ENCODE assay signal across 1 cellular context in genomic region chr12:120394483-120395367, GRCh38.
TF ChIP-seq lines count a peak whose summit lies in the region.

No MANE protein-coding gene starts in this region.

TF ChIP-seq in WTC11, 78 proteins besides CTCF, POLR2A, EP300 and RAD21 (continued from another document and continues in another):
- TF ChIP-seq, protein P1, sequence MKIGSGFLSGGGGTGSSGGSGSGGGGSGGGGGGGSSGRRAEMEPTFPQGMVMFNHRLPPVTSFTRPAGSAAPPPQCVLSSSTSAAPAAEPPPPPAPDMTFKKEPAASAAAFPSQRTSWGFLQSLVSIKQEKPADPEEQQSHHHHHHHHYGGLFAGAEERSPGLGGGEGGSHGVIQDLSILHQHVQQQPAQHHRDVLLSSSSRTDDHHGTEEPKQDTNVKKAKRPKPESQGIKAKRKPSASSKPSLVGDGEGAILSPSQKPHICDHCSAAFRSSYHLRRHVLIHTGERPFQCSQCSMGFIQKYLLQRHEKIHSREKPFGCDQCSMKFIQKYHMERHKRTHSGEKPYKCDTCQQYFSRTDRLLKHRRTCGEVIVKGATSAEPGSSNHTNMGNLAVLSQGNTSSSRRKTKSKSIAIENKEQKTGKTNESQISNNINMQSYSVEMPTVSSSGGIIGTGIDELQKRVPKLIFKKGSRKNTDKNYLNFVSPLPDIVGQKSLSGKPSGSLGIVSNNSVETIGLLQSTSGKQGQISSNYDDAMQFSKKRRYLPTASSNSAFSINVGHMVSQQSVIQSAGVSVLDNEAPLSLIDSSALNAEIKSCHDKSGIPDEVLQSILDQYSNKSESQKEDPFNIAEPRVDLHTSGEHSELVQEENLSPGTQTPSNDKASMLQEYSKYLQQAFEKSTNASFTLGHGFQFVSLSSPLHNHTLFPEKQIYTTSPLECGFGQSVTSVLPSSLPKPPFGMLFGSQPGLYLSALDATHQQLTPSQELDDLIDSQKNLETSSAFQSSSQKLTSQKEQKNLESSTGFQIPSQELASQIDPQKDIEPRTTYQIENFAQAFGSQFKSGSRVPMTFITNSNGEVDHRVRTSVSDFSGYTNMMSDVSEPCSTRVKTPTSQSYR (CRISPR knock-in tag; IDR thresholded peaks at IDR 0.05) = 0 out of 2 replicates have a peak, but pooled peaks have one; percentile 49
- TF ChIP-seq ETV6 (CRISPR knock-in tag; IDR thresholded peaks at IDR 0.05) (peak; percentile 97), FOXJ3 (CRISPR knock-in tag; IDR thresholded peaks at IDR 0.05; ENCODE audit: borderline replicate concordance) (no peak), ZNF263 (CRISPR knock-in tag; IDR thresholded peaks at IDR 0.05; ENCODE audit: low read depth) (no peak), ZNF396 (CRISPR knock-in tag; IDR thresholded peaks at IDR 0.05; ENCODE audit: borderline replicate concordance) (no peak), CREM (CRISPR knock-in tag; IDR thresholded peaks at IDR 0.05) (0 out of 2 replicates have a peak, but pooled peaks have one; percentile 27), ZBTB21 (CRISPR knock-in tag; IDR thresholded peaks at IDR 0.05; ENCODE audit: borderline replicate concordance) (0 out of 2 replicates have a peak, but pooled peaks have one; percentile 74), IRF2 (CRISPR knock-in tag; IDR thresholded peaks at IDR 0.05; ENCODE audit: borderline replicate concordance, low read depth) (no peak), MYBL2 (CRISPR knock-in tag; IDR thresholded peaks at IDR 0.05) (no peak), PRDM15 (CRISPR knock-in tag; IDR thresholded peaks at IDR 0.05) (peak; percentile 44), USF2 (CRISPR knock-in tag; IDR thresholded peaks at IDR 0.05) (peak; percentile 53), ZNF317 (CRISPR knock-in tag; IDR thresholded peaks at IDR 0.05; ENCODE audit: borderline replicate concordance, low read depth) (no peak), FOXK1 (CRISPR knock-in tag; IDR thresholded peaks at IDR 0.05) (no peak; the same call in 1 of the 2 replicates), ZNF219 (CRISPR knock-in tag; IDR thresholded peaks at IDR 0.05; ENCODE audit: borderline replicate concordance) (no peak), SMAD3 (CRISPR knock-in tag; IDR thresholded peaks at IDR 0.05; ENCODE audit: borderline replicate concordance) (peak; percentile 37; the same call in 1 of the 2 replicates), AFF4 (CRISPR knock-in tag; IDR thresholded peaks at IDR 0.05; ENCODE audit: borderline replicate concordance) (no peak), KAT7 (CRISPR knock-in tag; IDR thresholded peaks at IDR 0.05; ENCODE audit: borderline replicate concordance) (no peak), SP1 (CRISPR knock-in tag; conservative IDR thresholded peaks at IDR 0.05) (peak; percentile 12; the same call in 1 of the 2 replicates), HMGA2 (CRISPR knock-in tag; IDR thresholded peaks at IDR 0.05) (no peak), GRHL2 (CRISPR knock-in tag; IDR thresholded peaks at IDR 0.05; ENCODE audit: insufficient replicate concordance, severe bottlenecking) (no peak)
- TF ChIP-seq, protein P2, sequence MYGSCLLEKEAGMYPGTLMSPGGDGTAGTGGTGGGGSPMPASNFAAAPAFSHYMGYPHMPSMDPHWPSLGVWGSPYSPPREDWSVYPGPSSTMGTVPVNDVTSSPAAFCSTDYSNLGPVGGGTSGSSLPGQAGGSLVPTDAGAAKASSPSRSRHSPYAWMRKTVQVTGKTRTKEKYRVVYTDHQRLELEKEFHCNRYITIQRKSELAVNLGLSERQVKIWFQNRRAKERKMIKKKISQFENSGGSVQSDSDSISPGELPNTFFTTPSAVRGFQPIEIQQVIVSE (CRISPR knock-in tag; IDR thresholded peaks at IDR 0.05; ENCODE audit: borderline replicate concordance) = no peak
- TF ChIP-seq, protein P3, sequence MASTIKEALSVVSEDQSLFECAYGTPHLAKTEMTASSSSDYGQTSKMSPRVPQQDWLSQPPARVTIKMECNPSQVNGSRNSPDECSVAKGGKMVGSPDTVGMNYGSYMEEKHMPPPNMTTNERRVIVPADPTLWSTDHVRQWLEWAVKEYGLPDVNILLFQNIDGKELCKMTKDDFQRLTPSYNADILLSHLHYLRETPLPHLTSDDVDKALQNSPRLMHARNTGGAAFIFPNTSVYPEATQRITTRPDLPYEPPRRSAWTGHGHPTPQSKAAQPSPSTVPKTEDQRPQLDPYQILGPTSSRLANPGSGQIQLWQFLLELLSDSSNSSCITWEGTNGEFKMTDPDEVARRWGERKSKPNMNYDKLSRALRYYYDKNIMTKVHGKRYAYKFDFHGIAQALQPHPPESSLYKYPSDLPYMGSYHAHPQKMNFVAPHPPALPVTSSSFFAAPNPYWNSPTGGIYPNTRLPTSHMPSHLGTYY (CRISPR knock-in tag; IDR thresholded peaks at IDR 0.05) = no peak
- TF ChIP-seq, protein P4, sequence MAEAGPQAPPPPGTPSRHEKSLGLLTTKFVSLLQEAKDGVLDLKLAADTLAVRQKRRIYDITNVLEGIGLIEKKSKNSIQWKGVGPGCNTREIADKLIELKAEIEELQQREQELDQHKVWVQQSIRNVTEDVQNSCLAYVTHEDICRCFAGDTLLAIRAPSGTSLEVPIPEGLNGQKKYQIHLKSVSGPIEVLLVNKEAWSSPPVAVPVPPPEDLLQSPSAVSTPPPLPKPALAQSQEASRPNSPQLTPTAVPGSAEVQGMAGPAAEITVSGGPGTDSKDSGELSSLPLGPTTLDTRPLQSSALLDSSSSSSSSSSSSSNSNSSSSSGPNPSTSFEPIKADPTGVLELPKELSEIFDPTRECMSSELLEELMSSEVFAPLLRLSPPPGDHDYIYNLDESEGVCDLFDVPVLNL (CRISPR knock-in tag; IDR thresholded peaks at IDR 0.05; ENCODE audit: borderline replicate concordance, low read depth) = no peak
- TF ChIP-seq, protein P5, sequence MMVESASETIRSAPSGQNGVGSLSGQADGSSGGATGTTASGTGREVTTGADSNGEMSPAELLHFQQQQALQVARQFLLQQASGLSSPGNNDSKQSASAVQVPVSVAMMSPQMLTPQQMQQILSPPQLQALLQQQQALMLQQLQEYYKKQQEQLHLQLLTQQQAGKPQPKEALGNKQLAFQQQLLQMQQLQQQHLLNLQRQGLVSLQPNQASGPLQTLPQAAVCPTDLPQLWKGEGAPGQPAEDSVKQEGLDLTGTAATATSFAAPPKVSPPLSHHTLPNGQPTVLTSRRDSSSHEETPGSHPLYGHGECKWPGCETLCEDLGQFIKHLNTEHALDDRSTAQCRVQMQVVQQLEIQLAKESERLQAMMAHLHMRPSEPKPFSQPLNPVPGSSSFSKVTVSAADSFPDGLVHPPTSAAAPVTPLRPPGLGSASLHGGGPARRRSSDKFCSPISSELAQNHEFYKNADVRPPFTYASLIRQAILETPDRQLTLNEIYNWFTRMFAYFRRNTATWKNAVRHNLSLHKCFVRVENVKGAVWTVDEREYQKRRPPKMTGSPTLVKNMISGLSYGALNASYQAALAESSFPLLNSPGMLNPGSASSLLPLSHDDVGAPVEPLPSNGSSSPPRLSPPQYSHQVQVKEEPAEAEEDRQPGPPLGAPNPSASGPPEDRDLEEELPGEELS (CRISPR knock-in tag; IDR thresholded peaks at IDR 0.05) = no peak
- TF ChIP-seq, protein P6, sequence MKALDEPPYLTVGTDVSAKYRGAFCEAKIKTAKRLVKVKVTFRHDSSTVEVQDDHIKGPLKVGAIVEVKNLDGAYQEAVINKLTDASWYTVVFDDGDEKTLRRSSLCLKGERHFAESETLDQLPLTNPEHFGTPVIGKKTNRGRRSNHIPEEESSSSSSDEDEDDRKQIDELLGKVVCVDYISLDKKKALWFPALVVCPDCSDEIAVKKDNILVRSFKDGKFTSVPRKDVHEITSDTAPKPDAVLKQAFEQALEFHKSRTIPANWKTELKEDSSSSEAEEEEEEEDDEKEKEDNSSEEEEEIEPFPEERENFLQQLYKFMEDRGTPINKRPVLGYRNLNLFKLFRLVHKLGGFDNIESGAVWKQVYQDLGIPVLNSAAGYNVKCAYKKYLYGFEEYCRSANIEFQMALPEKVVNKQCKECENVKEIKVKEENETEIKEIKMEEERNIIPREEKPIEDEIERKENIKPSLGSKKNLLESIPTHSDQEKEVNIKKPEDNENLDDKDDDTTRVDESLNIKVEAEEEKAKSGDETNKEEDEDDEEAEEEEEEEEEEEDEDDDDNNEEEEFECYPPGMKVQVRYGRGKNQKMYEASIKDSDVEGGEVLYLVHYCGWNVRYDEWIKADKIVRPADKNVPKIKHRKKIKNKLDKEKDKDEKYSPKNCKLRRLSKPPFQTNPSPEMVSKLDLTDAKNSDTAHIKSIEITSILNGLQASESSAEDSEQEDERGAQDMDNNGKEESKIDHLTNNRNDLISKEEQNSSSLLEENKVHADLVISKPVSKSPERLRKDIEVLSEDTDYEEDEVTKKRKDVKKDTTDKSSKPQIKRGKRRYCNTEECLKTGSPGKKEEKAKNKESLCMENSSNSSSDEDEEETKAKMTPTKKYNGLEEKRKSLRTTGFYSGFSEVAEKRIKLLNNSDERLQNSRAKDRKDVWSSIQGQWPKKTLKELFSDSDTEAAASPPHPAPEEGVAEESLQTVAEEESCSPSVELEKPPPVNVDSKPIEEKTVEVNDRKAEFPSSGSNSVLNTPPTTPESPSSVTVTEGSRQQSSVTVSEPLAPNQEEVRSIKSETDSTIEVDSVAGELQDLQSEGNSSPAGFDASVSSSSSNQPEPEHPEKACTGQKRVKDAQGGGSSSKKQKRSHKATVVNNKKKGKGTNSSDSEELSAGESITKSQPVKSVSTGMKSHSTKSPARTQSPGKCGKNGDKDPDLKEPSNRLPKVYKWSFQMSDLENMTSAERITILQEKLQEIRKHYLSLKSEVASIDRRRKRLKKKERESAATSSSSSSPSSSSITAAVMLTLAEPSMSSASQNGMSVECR (CRISPR knock-in tag; IDR thresholded peaks at IDR 0.05; ENCODE audit: borderline replicate concordance) = 0 out of 2 replicates have a peak, but pooled peaks have one; percentile 55
- TF ChIP-seq, protein P7, sequence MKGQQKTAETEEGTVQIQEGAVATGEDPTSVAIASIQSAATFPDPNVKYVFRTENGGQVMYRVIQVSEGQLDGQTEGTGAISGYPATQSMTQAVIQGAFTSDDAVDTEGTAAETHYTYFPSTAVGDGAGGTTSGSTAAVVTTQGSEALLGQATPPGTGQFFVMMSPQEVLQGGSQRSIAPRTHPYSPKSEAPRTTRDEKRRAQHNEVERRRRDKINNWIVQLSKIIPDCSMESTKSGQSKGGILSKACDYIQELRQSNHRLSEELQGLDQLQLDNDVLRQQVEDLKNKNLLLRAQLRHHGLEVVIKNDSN (CRISPR knock-in tag; IDR thresholded peaks at IDR 0.05) = peak; percentile 19; the same call in 1 of the 2 replicates
